ENCODE assay signal across 8 cellular contexts in the genomic region with DNA sequence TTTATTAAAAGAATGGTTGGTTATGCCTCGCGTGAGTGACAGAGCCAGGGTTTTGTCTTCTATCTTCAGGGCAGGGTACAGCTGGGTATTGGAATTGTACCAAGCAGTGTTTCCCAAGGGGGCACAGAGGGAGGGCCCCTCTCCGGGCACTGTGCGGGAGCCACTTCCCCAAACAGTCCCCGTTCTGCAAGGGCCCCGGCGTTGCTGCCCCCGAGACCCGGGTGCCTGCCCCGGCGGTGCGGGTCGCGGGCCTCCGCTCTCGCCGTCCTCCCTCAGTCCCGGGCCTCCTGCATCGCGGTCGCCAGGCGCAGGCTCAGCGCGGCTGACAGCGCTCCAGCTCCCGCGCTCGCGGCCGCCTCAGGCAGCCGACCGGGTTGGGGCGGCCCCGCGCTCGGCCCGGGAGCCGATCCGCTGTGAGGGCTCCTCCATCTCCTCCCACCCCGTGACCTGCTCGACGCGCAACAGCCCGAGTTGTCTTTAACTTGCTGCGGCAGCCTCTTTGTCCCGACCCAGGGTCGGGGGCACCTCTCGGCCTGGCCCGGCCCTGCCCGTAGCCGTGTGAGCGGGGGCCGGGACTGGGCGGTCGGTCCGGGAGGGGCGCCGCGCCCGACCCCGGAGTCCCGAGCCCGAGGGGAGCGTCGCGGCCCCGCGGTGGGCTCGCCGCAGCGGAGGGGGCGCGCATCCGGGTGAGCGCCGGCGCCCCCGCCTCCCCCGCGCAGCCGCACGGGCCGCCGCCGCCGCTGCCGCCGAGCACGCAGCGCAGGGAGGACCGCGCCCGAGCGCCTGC. TPM values are rescaled to one million over a fixed set of nuclear protein-coding genes. Genes with fewer than 3 reads are reported as not detected.
DNase-seq lines count a peak whose midpoint lies in the region; ATAC-seq and TF ChIP-seq lines count a peak whose summit lies in the region.

No MANE protein-coding gene starts in this region.

- peak overlapping the region; percentile 96 for H3K4me2 ChIP-seq in neural progenitor cell

- in situ Hi-C loops in Panc1 (cut with HindIII; ENCODE audit: low pct_unique_long_range_greater_than_20kb, low sequenced_read_pairs), result no loop called here

- CTCF ChIA-PET in Panc1 (lab: Charles Lee), result no interaction called here

- H3K36me3 ChIP-seq in Panc1 (ENCODE audit: control insufficient read depth, insufficient read depth, low read length), result peaks cover 2% of the 10 kb centered on the region; the same call in 1 of the 2 replicates
- no peaks in the 10 kb centered on the region for H3K36me3 ChIP-seq in neural progenitor cell
- H3K36me3 ChIP-seq in testis (ENCODE audit: low read depth, missing control alignments), result no peaks in the 10 kb centered on the region

- peak overlapping the region; percentile 96 for H2AFZ ChIP-seq in neural progenitor cell (replicated peaks)

- DNase-seq in Ammon's horn (ENCODE audit: low spot score) (peak; percentile 66), Panc1 (ENCODE audit: low read depth, low spot score) (no peak), foreskin keratinocyte (peak in 1 of 2 donors; percentile 38), neural progenitor cell (ENCODE audit: low spot score) (peak; percentile 88), testis (peak; percentile 67)
- DNase-seq in activated effector memory CD4-positive, alpha-beta T cell treated with anti-CD3 and anti-CD28 coated beads, Interleukin-2, amount 50 U/mL, for 16 hours, result peak; percentile 82

- H3K36me3 Mint-ChIP-seq in neural progenitor cell, result peaks cover 19% of the 10 kb centered on the region

- H3K9me3 ChIP-seq in Panc1 (ENCODE audit: control insufficient read depth, insufficient read depth, low read depth, low read length) (peaks cover 17% of the 10 kb centered on the region; the same call in 1 of the 2 replicates), neural progenitor cell (ENCODE audit: low read depth) (peaks cover 7% of the 10 kb centered on the region), testis (no peaks in the 10 kb centered on the region)

- POLR2A ChIA-PET in Panc1 (lab: Charles Lee), result interaction anchor here (0.7 kb wide), 1 partner anchor 236 kb away, joined by 7 read pairs; no protein-coding TSS in a partner anchor

- H3K27ac Mint-ChIP-seq in neural progenitor cell, result no peak overlapping the region

- peaks cover 18% of the 10 kb centered on the region for H3F3A ChIP-seq in neural progenitor cell (ENCODE audit: low read depth)

- H3K27ac ChIP-seq in Panc1 (ENCODE audit: low read length), result peak overlapping the region; percentile 81
- peak overlapping the region; percentile 82 for H3K27ac ChIP-seq in foreskin keratinocyte
- H3K27ac ChIP-seq in neural progenitor cell, result peak overlapping the region; percentile 87
- H3K27ac ChIP-seq in testis, result peak overlapping the region; percentile 89 to 96

- H3K27me3 Mint-ChIP-seq in neural progenitor cell (ENCODE audit: insufficient read depth, low read depth), result peaks cover 9% of the 10 kb centered on the region

- peaks cover 13% of the 10 kb centered on the region for H3K4me1 Mint-ChIP-seq in neural progenitor cell

- peaks cover 41% of the 10 kb centered on the region for H3K79me2 ChIP-seq in neural progenitor cell (ENCODE audit: low read depth)

- BruUV-seq in Panc1 (replicated peaks; lab: Mats Ljungman, UMichigan), result no TSS peak

- H4K20me1 ChIP-seq in neural progenitor cell (ENCODE audit: low read depth), result peaks cover 8% of the 10 kb centered on the region

- H3K4me1 ChIP-seq in Panc1 (ENCODE audit: control insufficient read depth, insufficient read depth, low read length) (peaks cover 7% of the 10 kb centered on the region; the same call in 1 of the 2 replicates), foreskin keratinocyte (peaks cover 12% of the 10 kb centered on the region), neural progenitor cell (peaks cover 9% of the 10 kb centered on the region), testis (peaks cover 11% of the 10 kb centered on the region)

- peak overlapping the region; percentile 65 for H3K9ac ChIP-seq in neural progenitor cell

- no peak for TF ChIP-seq POLR2A in testis (IDR thresholded peaks at IDR 0.05)

- peak overlapping the region; percentile 84 for H3K4me3 Mint-ChIP-seq in neural progenitor cell

- ATAC-seq in GM18873 (IDR thresholded peaks at IDR 0.05; ENCODE audit: low FRiP score, unreplicated experiment), result peak; percentile 29
- ATAC-seq in HG03175 (IDR thresholded peaks at IDR 0.05; ENCODE audit: unreplicated experiment), result peak; percentile 32
- peak; percentile 79 for ATAC-seq in Panc1
- peak; percentile 79 for ATAC-seq in foreskin keratinocyte

- intact Hi-C loops in Panc1 (cut with micrococcal nuclease; ENCODE audit: unreplicated experiment) (no loop called here), testis (cut with DNase I; ENCODE audit: low total_unique reads) (no loop called here)

- TF ChIP-seq CTCF in Panc1 (IDR thresholded peaks at IDR 0.05) (no peak), foreskin keratinocyte (conservative IDR thresholded peaks at IDR 0.05) (no peak), neural progenitor cell (IDR thresholded peaks at IDR 0.05) (no peak), testis (IDR thresholded peaks at IDR 0.05) (no peak)

- peaks cover 42% of the 10 kb centered on the region for H3K9me3 Mint-ChIP-seq in neural progenitor cell

- H3K27me3 ChIP-seq in Panc1 (ENCODE audit: control insufficient read depth, insufficient read depth, low read length) (no peaks in the 10 kb centered on the region), foreskin keratinocyte (no peaks in the 10 kb centered on the region), neural progenitor cell (peaks cover 14% of the 10 kb centered on the region), testis (no peaks in the 10 kb centered on the region)

- WGBS in testis, 2 donors, result 1 to 2% methylated on average over 9 to 33 of the region's 94 CpGs

- H3K4me3 ChIP-seq in Panc1 (ENCODE audit: low read depth in 2 of 2, low read length in 2 of 2) (peak overlapping the region; percentile 61 to 64), neural progenitor cell (peak overlapping the region; percentile 89), testis (peak overlapping the region; percentile 73 to 86)

RNA-seq across cellular contexts. Expression of a gene that starts 0.6 kb away (rescaled TPM):
- total RNA-seq in Panc1 (2021; ENCODE audit: unreplicated experiment) (147 TPM), foreskin keratinocyte (60.0 and 60.7 TPM in 2 replicates), neural progenitor cell (ENCODE audit: low replicate concordance) (72.0 and 113 TPM in 2 replicates), testis (10 to 100 TPM; 55.7 to 67.0 TPM)
- 63.0 TPM for polyA plus RNA-seq in Panc1 (2012; ENCODE audit: insufficient read length)
- polyA plus RNA-seq in foreskin keratinocyte (18.9 and 23.7 TPM in 2 replicates), testis (ENCODE audit: insufficient read depth, low read depth, low replicate concordance) (27.3 TPM)

Comparison
In these comparisons a context has a peak if more than half of its experiments do, and no peak if none do; other contexts are left out.
1. ATAC-seq: peak in every context shown above with its lines; median percentile 79 in Panc1; 79 in foreskin keratinocyte; 32 in HG03175; 29 in GM18873.